10 cellular contexts compared by ENCODE assay signal in genomic region chr21:45329261-45330074, GRCh38. TPM values are rescaled to one million over a fixed set of nuclear protein-coding genes. Genes with fewer than 3 reads are reported as not detected.
A peak's percentile ranks its signal among the peaks of the same experiment; 100 is the strongest.
DNase-seq lines count a peak whose midpoint lies in the region; ATAC-seq and TF ChIP-seq lines count a peak whose summit lies in the region.
"Had no signal": no experiment of that assay in that cellular context is flagged by ENCODE, and none has a peak within 500 bp of the region (broad histone marks: within the 10 kb centered on the region; RNA-seq: fewer than 3 reads in every experiment).

No MANE protein-coding gene starts in this region.

- no peak for ATAC-seq in natural killer cell treated with Interleukin-12 subunit alpha and Interleukin-12 subunit beta and Interleukin-15 and Interleukin-18, amount 100 ng/mL, for 72 hours
- ATAC-seq in natural killer cell = no peak
- ATAC-seq in mucosa of descending colon = peak; percentile 17
- no peak for ATAC-seq in HG03457 (IDR thresholded peaks at IDR 0.05; ENCODE audit: unreplicated experiment)
- ATAC-seq: stimulated activated naive B cell treated with anti-CD40 and anti-IgM and Interleukin-4, amounts not matched to agents 10 μg/mL and 1 μg/mL and 100 μg/mL, for 72 hours had no signal

- peaks cover 0 to 5% of the 10 kb centered on the region in 2 donors for H3K27me3 Mint-ChIP-seq in natural killer cell treated with Interleukin-12 subunit alpha and Interleukin-12 subunit beta and Interleukin-15 and Interleukin-18, amount 100 ng/mL, for 72 hours
- H3K27me3 Mint-ChIP-seq in natural killer cell (ENCODE audit: low read depth in 2 of 2) (no peaks in the 10 kb centered on the region), endothelial cell (ENCODE audit: unreplicated experiment) (peaks cover 14% of the 10 kb centered on the region)

- H3K9me3 Mint-ChIP-seq in natural killer cell treated with Interleukin-12 subunit alpha and Interleukin-12 subunit beta and Interleukin-15 and Interleukin-18, amount 100 ng/mL, for 72 hours = no peaks in the 10 kb centered on the region
- H3K9me3 Mint-ChIP-seq in natural killer cell (no peaks in the 10 kb centered on the region), endothelial cell (ENCODE audit: unreplicated experiment) (no peaks in the 10 kb centered on the region)
- H3K9me3 Mint-ChIP-seq: stimulated activated naive B cell treated with anti-CD40 and anti-IgM and Interleukin-4, amounts not matched to agents 10 μg/mL and 1 μg/mL and 100 μg/mL, for 72 hours had no signal

- no peaks in the 10 kb centered on the region for H3K4me1 Mint-ChIP-seq in natural killer cell treated with Interleukin-12 subunit alpha and Interleukin-12 subunit beta and Interleukin-15 and Interleukin-18, amount 100 ng/mL, for 72 hours (ENCODE audit: low read depth in 2 of 2)
- H3K4me1 Mint-ChIP-seq in natural killer cell = no peaks in the 10 kb centered on the region
- peaks cover 4% of the 10 kb centered on the region for H3K4me1 Mint-ChIP-seq in endothelial cell (ENCODE audit: unreplicated experiment)

- DNase-seq in natural killer cell treated with Interleukin-12 subunit alpha and Interleukin-12 subunit beta and Interleukin-15 and Interleukin-18, amount 100 ng/mL, for 72 hours (ENCODE audit: low spot score) = peak; percentile 49
- DNase-seq in natural killer cell (no peak), endothelial cell (ENCODE audit: low spot score) (no peak), mucosa of descending colon (peak in 2 of 3 donors; percentile 29 to 35), SK-N-DZ (ENCODE audit: low spot score) (no peak)
- no peak for DNase-seq in activated naive CD4-positive, alpha-beta T cell (lab: John Stamatoyannopoulos, UW)
- DNase-seq in effector CD8-positive, alpha-beta T cell (lab: John Stamatoyannopoulos, UW) = no peak
- DNase-seq: NCI-H1048; stimulated activated naive B cell treated with anti-CD40 and anti-IgM and Interleukin-4, amounts not matched to agents 10 μg/mL and 1 μg/mL and 100 μg/mL, for 72 hours had no signal

- TF ChIP-seq CTCF in natural killer cell (IDR thresholded peaks at IDR 0.05) (no peak), endothelial cell (IDR thresholded peaks at IDR 0.05; ENCODE audit: unreplicated experiment) (no peak), mucosa of descending colon (IDR thresholded peaks at IDR 0.05) (no peak)

- H3K27ac Mint-ChIP-seq in natural killer cell treated with Interleukin-12 subunit alpha and Interleukin-12 subunit beta and Interleukin-15 and Interleukin-18, amount 100 ng/mL, for 72 hours = no peak overlapping the region
- no peak overlapping the region for H3K27ac Mint-ChIP-seq in natural killer cell
- peak overlapping the region; percentile 85 for H3K27ac Mint-ChIP-seq in endothelial cell (ENCODE audit: unreplicated experiment)
- H3K27ac Mint-ChIP-seq: stimulated activated naive B cell treated with anti-CD40 and anti-IgM and Interleukin-4, amounts not matched to agents 10 μg/mL and 1 μg/mL and 100 μg/mL, for 72 hours had no signal

- H3K36me3 Mint-ChIP-seq in natural killer cell treated with Interleukin-12 subunit alpha and Interleukin-12 subunit beta and Interleukin-15 and Interleukin-18, amount 100 ng/mL, for 72 hours = no peaks in the 10 kb centered on the region
- H3K36me3 Mint-ChIP-seq in natural killer cell = no peaks in the 10 kb centered on the region
- no peaks in the 10 kb centered on the region for H3K36me3 Mint-ChIP-seq in endothelial cell (ENCODE audit: low read depth, unreplicated experiment)
- H3K36me3 Mint-ChIP-seq: stimulated activated naive B cell treated with anti-CD40 and anti-IgM and Interleukin-4, amounts not matched to agents 10 μg/mL and 1 μg/mL and 100 μg/mL, for 72 hours had no signal

- no peaks in the 10 kb centered on the region for H3K9me3 ChIP-seq in mucosa of descending colon

- H3K4me1 ChIP-seq in mucosa of descending colon (ENCODE audit: low read depth) = peaks cover 10% of the 10 kb centered on the region

- intact Hi-C loops in natural killer cell (cut with micrococcal nuclease) (no loop called here), mucosa of descending colon (cut with DNase I, micrococcal nuclease) (no loop called here)

- no peak overlapping the region for H3K4me3 Mint-ChIP-seq in natural killer cell treated with Interleukin-12 subunit alpha and Interleukin-12 subunit beta and Interleukin-15 and Interleukin-18, amount 100 ng/mL, for 72 hours
- H3K4me3 Mint-ChIP-seq in natural killer cell (no peak overlapping the region), endothelial cell (ENCODE audit: unreplicated experiment) (no peak overlapping the region)
- H3K4me3 Mint-ChIP-seq: stimulated activated naive B cell treated with anti-CD40 and anti-IgM and Interleukin-4, amounts not matched to agents 10 μg/mL and 1 μg/mL and 100 μg/mL, for 72 hours had no signal

- H3K36me3 ChIP-seq in mucosa of descending colon (ENCODE audit: low read depth) = no peaks in the 10 kb centered on the region

- no peak overlapping the region for H3K4me3 ChIP-seq in mucosa of descending colon

RNA-seq across cellular contexts. Expression of gene POFUT2, which starts 41.8 kb away (rescaled TPM):
- total RNA-seq in natural killer cell treated with Interleukin-12 subunit alpha and Interleukin-12 subunit beta and Interleukin-15 and Interleukin-18, amount 100 ng/mL, for 72 hours = 10 to 100 TPM; 16.5 to 23.5 TPM
- total RNA-seq in natural killer cell (10 to 100 TPM; 41.4 to 46.0 (median 43.3) TPM), endothelial cell (ENCODE audit: unreplicated experiment) (37.8 TPM), mucosa of descending colon (10 to 100 TPM; 26.4 to 38.0 (median 29.8) TPM)
- polyA plus RNA-seq in SK-N-DZ (2014; cell fraction: cytosol; rRNA removed) = 13.5 and 16.8 TPM in 2 replicates
- polyA plus RNA-seq in SK-N-DZ (2014; cell fraction: nucleus; rRNA removed) = 68.2 and 72.8 TPM in 2 replicates

Comparison
In these comparisons a context has a peak if more than half of its experiments do, and no peak if none do; other contexts are left out.
1. DNase-seq: peak in natural killer cell treated with Interleukin-12 subunit alpha and Interleukin-12 subunit beta and Interleukin-15 and Interleukin-18, amount 100 ng/mL, for 72 hours (single experiment) and mucosa of descending colon (2 of 3); none in natural killer cell (single experiment), endothelial cell (single experiment), activated naive CD4-positive, alpha-beta T cell (0 of 4), effector CD8-positive, alpha-beta T cell (single experiment) and SK-N-DZ (single experiment).